In genomic region chr9:13688223-13688989, GRCh38 we compare ENCODE assay signal across 13 cellular contexts.
DNase-seq lines count a peak whose midpoint lies in the region; ATAC-seq, FAIRE-seq and TF ChIP-seq lines count a peak whose summit lies in the region.
"Had no signal": no experiment of that assay in that cellular context is flagged by ENCODE, and none has a peak within 500 bp of the region (broad histone marks: within the 10 kb centered on the region; RNA-seq: fewer than 3 reads in every experiment).

No MANE protein-coding gene starts in this region.

- H3K27ac Mint-ChIP-seq in osteocyte (ENCODE audit: unreplicated experiment), result peak overlapping the region; percentile 18
- H3K27ac Mint-ChIP-seq: activated T-cell treated with anti-CD3 and anti-CD28 coated beads, Interleukin-2, amount 50 U/mL, for 24 hours; CD8-positive, alpha-beta T cell had no signal

- no peaks in the 10 kb centered on the region for H3K9me2 ChIP-seq in PC-3 (replicated peaks; ENCODE audit: low read length)

- no peaks in the 10 kb centered on the region for H3F3A ChIP-seq in PC-3 (ENCODE audit: low read length, unreplicated experiment)

- H3K36me3 ChIP-seq in HUES6 (ENCODE audit: control insufficient read depth, insufficient read depth, low read length) (no peaks in the 10 kb centered on the region), PC-3 (ENCODE audit: low read depth, low read length) (no peaks in the 10 kb centered on the region)
- H3K36me3 ChIP-seq: Peyer's patch, spleen had no signal

- H4K20me1 ChIP-seq in PC-3 (ENCODE audit: low read length), result no peaks in the 10 kb centered on the region

- H3K79me2 ChIP-seq in PC-3 (ENCODE audit: low read length), result no peaks in the 10 kb centered on the region

- no peaks in the 10 kb centered on the region for H3K27me3 ChIP-seq in HUES6 (ENCODE audit: control insufficient read depth, insufficient read depth, low read length)
- H3K27me3 ChIP-seq in PC-3 (ENCODE audit: low read length), result no peaks in the 10 kb centered on the region
- H3K27me3 ChIP-seq: Peyer's patch, spleen had no signal

- H3K9me3 Mint-ChIP-seq in osteocyte (ENCODE audit: unreplicated experiment), result no peaks in the 10 kb centered on the region

- DNase-seq in PC-3 (peak; percentile 18), glomerular visceral epithelial cell (ENCODE audit: extremely low spot score) (peak; percentile 3), osteocyte (ENCODE audit: extremely low spot score, unreplicated experiment) (no peak), GM12892 (ENCODE audit: insufficient read length) (no peak), anterior cingulate cortex (lab: John Stamatoyannopoulos, UW) (no peak)
- DNase-seq: activated T-cell treated with anti-CD3 and anti-CD28 coated beads, Interleukin-2, amount 50 U/mL, for 24 hours; CD8-positive, alpha-beta T cell; Peyer's patch; spleen had no signal

- intact Hi-C loops in PC-3 (cut with micrococcal nuclease), result loop anchor here (2.0 kb wide), 1 partner anchor 336 kb away; no protein-coding TSS in a partner anchor

- H3K36me3 Mint-ChIP-seq in osteocyte (ENCODE audit: unreplicated experiment), result no peaks in the 10 kb centered on the region
- H3K36me3 Mint-ChIP-seq: CD8-positive, alpha-beta T cell had no signal

- no peak for TF ChIP-seq CTCF in PC-3 (conservative IDR thresholded peaks at IDR 0.05; ENCODE audit: low read depth, low read length)
- no peak for TF ChIP-seq CTCF in osteocyte (IDR thresholded peaks at IDR 0.05)

- peak overlapping the region; percentile 12; the same call in 1 of the 2 replicates for H2AFZ ChIP-seq in PC-3 (ENCODE audit: low read length)

- CTCF ChIA-PET in PC-3 (lab: Charles Lee), result interaction anchor here (0.6 to 0.7 kb wide), 3 partner anchors 52 to 746 kb away, joined by 3 to 4 read pairs (median 3); no protein-coding TSS in a partner anchor

- H3K4me3 Mint-ChIP-seq in osteocyte (ENCODE audit: unreplicated experiment), result no peak overlapping the region
- H3K4me3 Mint-ChIP-seq: activated T-cell treated with anti-CD3 and anti-CD28 coated beads, Interleukin-2, amount 50 U/mL, for 24 hours; CD8-positive, alpha-beta T cell; neural crest cell had no signal

- H3K9me3 ChIP-seq in HUES6 (ENCODE audit: control insufficient read depth, insufficient read depth, low read depth, low read length) (peaks cover 16% of the 10 kb centered on the region; the same call in 1 of the 2 replicates), PC-3 (ENCODE audit: low read length) (no peaks in the 10 kb centered on the region)
- H3K9me3 ChIP-seq: Peyer's patch had no signal

- FAIRE-seq in GM12892 (lab: Jason Lieb, UNC), result no peak
- FAIRE-seq: frontal cortex had no signal

- peaks cover 9% of the 10 kb centered on the region for H3K4me1 Mint-ChIP-seq in osteocyte (ENCODE audit: unreplicated experiment)

- no peaks in the 10 kb centered on the region for H3K27me3 Mint-ChIP-seq in osteocyte (ENCODE audit: unreplicated experiment)
- H3K27me3 Mint-ChIP-seq: activated T-cell treated with anti-CD3 and anti-CD28 coated beads, Interleukin-2, amount 50 U/mL, for 24 hours had no signal

- no TSS peak for BruUV-seq in PC-3 (replicated peaks; lab: Mats Ljungman, UMichigan)

- H3K9ac ChIP-seq in HUES6 (ENCODE audit: low read length) (no peak overlapping the region), PC-3 (ENCODE audit: low read length) (no peak overlapping the region)

- POLR2A ChIA-PET in PC-3 (lab: Charles Lee; ENCODE audit: unreplicated experiment), result interaction anchor here (0.6 kb wide), 1 partner anchor 638 kb away, joined by 33 read pairs; no protein-coding TSS in a partner anchor

- peak overlapping the region; percentile 22; the same call in 1 of the 2 replicates for H3K27ac ChIP-seq in HUES6 (ENCODE audit: low read depth, low read length)
- H3K27ac ChIP-seq in PC-3 (ENCODE audit: low read length), result peak overlapping the region; percentile 28
- H3K27ac ChIP-seq: Peyer's patch, spleen had no signal

- ATAC-seq in PC-3 (no peak), HG03175 (IDR thresholded peaks at IDR 0.05; ENCODE audit: unreplicated experiment) (no peak)
- ATAC-seq: CD8-positive, alpha-beta T cell had no signal

- TF ChIP-seq POLR2A in GM12892 (IDR thresholded peaks at IDR 0.05; ENCODE audit: low read depth, low read length), result no peak

- H3K4me1 ChIP-seq in HUES6 (ENCODE audit: control insufficient read depth, insufficient read depth, low read length) (peaks cover 9% of the 10 kb centered on the region), PC-3 (ENCODE audit: insufficient read depth, low read length) (peaks cover 32% of the 10 kb centered on the region)
- H3K4me1 ChIP-seq: Peyer's patch, spleen had no signal

- no peak overlapping the region for H3K4me2 ChIP-seq in PC-3 (ENCODE audit: low read length)

- H3K4me3 ChIP-seq in HUES6 (ENCODE audit: low read depth, low read length) (no peak overlapping the region), PC-3 (ENCODE audit: low read length) (no peak overlapping the region)
- H3K4me3 ChIP-seq: Peyer's patch, spleen had no signal

Comparison
In these comparisons a context has a peak if more than half of its experiments do, and no peak if none do; other contexts are left out.
1. DNase-seq: peak in PC-3 (single experiment) and glomerular visceral epithelial cell (single experiment); none in osteocyte (single experiment), GM12892 (single experiment) and anterior cingulate cortex (0 of 58).